In genomic region chr19:13212759-13213330, GRCh38 we compare ENCODE assay signal across 8 cellular contexts.
DNase-seq lines count a peak whose midpoint lies in the region; ATAC-seq, FAIRE-seq and TF ChIP-seq lines count a peak whose summit lies in the region.

No MANE protein-coding gene starts in this region.

- peak; percentile 49 for TF ChIP-seq CTCF in D721Med (IDR thresholded peaks at IDR 0.05; ENCODE audit: insufficient read depth, missing control alignments)
- peak; percentile 25 for TF ChIP-seq CTCF in astrocyte (IDR thresholded peaks at IDR 0.05; ENCODE audit: insufficient read depth, low read depth, low read length)
- peak; percentile 33 for TF ChIP-seq CTCF in kidney (IDR thresholded peaks at IDR 0.05; ENCODE audit: borderline replicate concordance, extremely low read depth, insufficient read depth)
- TF ChIP-seq CTCF in coronary artery (IDR thresholded peaks at IDR 0.05), result no peak

- intact Hi-C loops in kidney (cut with DNase I), result no loop called here

- H3K27me3 ChIP-seq in astrocyte (ENCODE audit: insufficient read depth, low read length), result no peaks in the 10 kb centered on the region

- H3K9ac ChIP-seq in astrocyte (ENCODE audit: low read length) (no peak overlapping the region), kidney (ENCODE audit: low read length in 2 of 2) (no peak overlapping the region)

- FAIRE-seq in D721Med (lab: Jason Lieb, UNC) (no peak), astrocyte (lab: Jason Lieb, UNC) (no peak), kidney (lab: Jason Lieb, UNC) (no peak)

- H3K4me3 ChIP-seq in astrocyte (ENCODE audit: insufficient read depth, low read depth, low read length) (no peak overlapping the region), kidney (ENCODE audit: low read length in 2 of 2) (no peak overlapping the region), coronary artery (no peak overlapping the region)

- no peaks in the 10 kb centered on the region for H3K9me3 ChIP-seq in astrocyte (ENCODE audit: insufficient read depth, low read depth, low read length)
- no peaks in the 10 kb centered on the region for H3K9me3 ChIP-seq in kidney (ENCODE audit: control insufficient read depth in 1 of 2, low read length in 2 of 2)

- no peak overlapping the region for H2AFZ ChIP-seq in astrocyte (ENCODE audit: low read depth, low read length)

- H3K4me1 ChIP-seq in astrocyte (ENCODE audit: insufficient read depth, low read length) (no peaks in the 10 kb centered on the region), kidney (ENCODE audit: control insufficient read depth in 1 of 2, insufficient read depth in 1 of 2, low read depth in 1 of 2, low read length in 2 of 2) (peaks cover 0 to 2% of the 10 kb centered on the region in 2 donors)

- H3K4me3 Mint-ChIP-seq in astrocyte (ENCODE audit: unreplicated experiment), result no peak overlapping the region

- peaks cover 9% of the 10 kb centered on the region for H3K27me3 Mint-ChIP-seq in astrocyte (ENCODE audit: low read depth, unreplicated experiment)

- DNase-seq in D721Med (ENCODE audit: insufficient read length, low spot score), result no peak
- DNase-seq in KBM-7, result peak; percentile 64
- DNase-seq in T-helper 9 cell, result peak; percentile 75
- DNase-seq in astrocyte (ENCODE audit: low read depth), result no peak
- no peak for DNase-seq in kidney
- DNase-seq in stimulated activated CD4-positive, alpha-beta T cell treated with anti-CD3 and anti-CD28 coated beads, TNF-alpha, amount 100 ng/mL, for 4 hours (ENCODE audit: low read depth in 3 of 3), result peak; percentile 54 to 66 (median 57)
- DNase-seq in coronary artery (ENCODE audit: low spot score), result no peak

- H3K27ac ChIP-seq in astrocyte (ENCODE audit: low read depth, low read length), result no peak overlapping the region
- no peak overlapping the region for H3K27ac ChIP-seq in kidney (ENCODE audit: low read depth in 2 of 2, low read length in 2 of 2)
- no peak overlapping the region for H3K27ac ChIP-seq in coronary artery

- no peak overlapping the region for H3K4me2 ChIP-seq in astrocyte (ENCODE audit: low read length)

- H3K36me3 ChIP-seq in astrocyte (ENCODE audit: insufficient read depth, low read length) (no peaks in the 10 kb centered on the region), kidney (ENCODE audit: control insufficient read depth in 1 of 2, insufficient read depth in 2 of 2, low read length in 2 of 2) (no peaks in the 10 kb centered on the region)

- H3K36me3 Mint-ChIP-seq in astrocyte (ENCODE audit: low read depth, unreplicated experiment), result no peaks in the 10 kb centered on the region

- H3K4me1 Mint-ChIP-seq in astrocyte (ENCODE audit: low read depth, unreplicated experiment), result peaks cover 6% of the 10 kb centered on the region

- peaks cover 2% of the 10 kb centered on the region for H3K9me3 Mint-ChIP-seq in astrocyte (ENCODE audit: unreplicated experiment)

- in situ Hi-C loops in KBM-7 (cut with MboI; ENCODE audit: low pct_unique_long_range_greater_than_20kb, low sequenced_read_pairs), result no loop called here

- H3K79me2 ChIP-seq in astrocyte (ENCODE audit: insufficient read depth, low read length), result no peaks in the 10 kb centered on the region

- H3K27ac Mint-ChIP-seq in astrocyte (ENCODE audit: unreplicated experiment), result peak overlapping the region; percentile 50

- H4K20me1 ChIP-seq in astrocyte (ENCODE audit: insufficient read depth, low read length), result no peaks in the 10 kb centered on the region

- ATAC-seq in HG03108 (IDR thresholded peaks at IDR 0.05; ENCODE audit: unreplicated experiment), result no peak

Comparison
In these comparisons a context has a peak if more than half of its experiments do, and no peak if none do; other contexts are left out.
1. DNase-seq: peak in KBM-7 (single experiment), T-helper 9 cell (single experiment) and stimulated activated CD4-positive, alpha-beta T cell treated with anti-CD3 and anti-CD28 coated beads, TNF-alpha, amount 100 ng/mL, for 4 hours (3 of 3); none in D721Med (single experiment), astrocyte (single experiment), kidney (single experiment) and coronary artery (single experiment).